1 cellular context compared by ENCODE assay signal in the genomic region with DNA sequence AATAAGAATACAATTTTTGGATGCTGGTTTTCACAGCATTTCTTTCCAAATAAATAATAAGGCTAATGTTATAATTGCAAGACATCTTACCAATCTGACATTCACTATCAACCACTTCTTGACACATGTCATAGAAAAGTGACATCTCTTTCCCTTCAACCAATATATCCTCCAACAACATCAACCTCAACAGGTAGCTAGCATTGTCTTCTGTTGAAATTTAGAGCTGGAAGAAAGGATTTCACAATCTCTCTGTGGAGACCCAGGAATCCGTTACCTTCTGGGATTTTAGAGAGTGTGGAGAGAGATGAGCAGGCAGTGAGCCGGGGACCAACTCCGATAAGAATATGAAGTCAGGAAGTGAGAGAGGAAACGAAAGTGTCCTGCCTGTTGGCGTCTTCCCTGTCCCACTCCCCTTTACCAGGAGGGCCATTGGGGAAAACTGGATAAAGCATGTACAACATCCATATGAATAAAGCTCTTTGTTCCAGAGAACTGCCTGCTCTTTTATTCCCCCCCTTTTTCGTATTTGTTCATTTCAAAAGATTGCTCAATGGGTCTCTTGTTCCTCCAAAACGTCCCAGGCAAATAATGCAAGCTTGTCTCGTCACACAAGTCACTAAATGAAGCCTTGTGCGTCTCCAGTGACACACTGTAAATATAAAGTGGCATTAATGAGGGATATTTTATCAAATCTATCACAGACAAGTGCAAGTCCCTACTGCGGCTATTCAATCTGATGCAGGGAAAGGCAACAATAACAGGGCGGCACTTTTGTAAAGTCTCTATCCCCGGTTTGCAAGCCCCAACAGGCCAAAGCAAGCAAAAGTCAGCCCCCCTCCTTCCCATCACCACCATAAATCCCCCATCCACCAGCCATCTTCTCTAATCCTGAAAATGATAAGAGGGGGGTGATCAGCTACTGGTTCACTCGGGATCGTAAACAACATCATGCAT.
TF ChIP-seq lines count a peak whose summit lies in the region.

No MANE protein-coding gene starts in this region.

TF ChIP-seq in HepG2, 621 proteins besides CTCF, POLR2A, EP300 and RAD21 (continued from another document and continues in another):
- TF ChIP-seq ZNF24 (IDR thresholded peaks at IDR 0.05) (no peak), BORCS8-MEF2B (CRISPR knock-in tag; IDR thresholded peaks at IDR 0.05) (no peak), ZNF281 (CRISPR knock-in tag; IDR thresholded peaks at IDR 0.05; ENCODE audit: borderline replicate concordance) (peak; percentile 18; the same call in 1 of the 2 replicates), IRF9 (CRISPR knock-in tag; IDR thresholded peaks at IDR 0.05; ENCODE audit: borderline replicate concordance) (no peak), ZNF615 (CRISPR knock-in tag; IDR thresholded peaks at IDR 0.05; ENCODE audit: borderline replicate concordance) (no peak), ZSCAN22 (CRISPR knock-in tag; IDR thresholded peaks at IDR 0.05) (no peak), MIXL1 (CRISPR knock-in tag; IDR thresholded peaks at IDR 0.05) (no peak), ZBTB44 (CRISPR knock-in tag; IDR thresholded peaks at IDR 0.05) (no peak), HNF1A (IDR thresholded peaks at IDR 0.05; ENCODE audit: low read depth) (no peak), HNF1A (CRISPR knock-in tag; IDR thresholded peaks at IDR 0.05; ENCODE audit: borderline replicate concordance) (no peak; the same call in 1 of the 2 replicates), STAG1 (CRISPR knock-in tag; IDR thresholded peaks at IDR 0.05) (no peak; the same call in 1 of the 2 replicates), ISL2 (CRISPR knock-in tag; IDR thresholded peaks at IDR 0.05) (0 out of 2 replicates have a peak, but pooled peaks have one; percentile 58), MXD1 (CRISPR knock-in tag; IDR thresholded peaks at IDR 0.05) (no peak), FOXK2 (IDR thresholded peaks at IDR 0.05) (no peak), ZNF234 (CRISPR knock-in tag; conservative IDR thresholded peaks at IDR 0.05) (no peak), ZNF782 (CRISPR knock-in tag; IDR thresholded peaks at IDR 0.05; ENCODE audit: borderline replicate concordance) (no peak), TFE3 (CRISPR knock-in tag; IDR thresholded peaks at IDR 0.05) (no peak), ZFP36 (IDR thresholded peaks at IDR 0.05; ENCODE audit: borderline replicate concordance, low read depth, low read length, partially characterized antibody) (no peak), ZNF383 (CRISPR knock-in tag; IDR thresholded peaks at IDR 0.05; ENCODE audit: borderline replicate concordance) (no peak), EHMT2 (IDR thresholded peaks at IDR 0.05; ENCODE audit: borderline replicate concordance, low read depth, low read length) (0 out of 2 replicates have a peak, but pooled peaks have one; percentile 43), ZNF337 (CRISPR knock-in tag; IDR thresholded peaks at IDR 0.05; ENCODE audit: borderline replicate concordance, low read depth) (no peak), ZFAT (CRISPR knock-in tag; conservative IDR thresholded peaks at IDR 0.05) (no peak)
- TF ChIP-seq, protein P1, sequence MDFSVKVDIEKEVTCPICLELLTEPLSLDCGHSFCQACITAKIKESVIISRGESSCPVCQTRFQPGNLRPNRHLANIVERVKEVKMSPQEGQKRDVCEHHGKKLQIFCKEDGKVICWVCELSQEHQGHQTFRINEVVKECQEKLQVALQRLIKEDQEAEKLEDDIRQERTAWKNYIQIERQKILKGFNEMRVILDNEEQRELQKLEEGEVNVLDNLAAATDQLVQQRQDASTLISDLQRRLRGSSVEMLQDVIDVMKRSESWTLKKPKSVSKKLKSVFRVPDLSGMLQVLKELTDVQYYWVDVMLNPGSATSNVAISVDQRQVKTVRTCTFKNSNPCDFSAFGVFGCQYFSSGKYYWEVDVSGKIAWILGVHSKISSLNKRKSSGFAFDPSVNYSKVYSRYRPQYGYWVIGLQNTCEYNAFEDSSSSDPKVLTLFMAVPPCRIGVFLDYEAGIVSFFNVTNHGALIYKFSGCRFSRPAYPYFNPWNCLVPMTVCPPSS (IDR thresholded peaks at IDR 0.05), result no peak
- TF ChIP-seq, protein P2, sequence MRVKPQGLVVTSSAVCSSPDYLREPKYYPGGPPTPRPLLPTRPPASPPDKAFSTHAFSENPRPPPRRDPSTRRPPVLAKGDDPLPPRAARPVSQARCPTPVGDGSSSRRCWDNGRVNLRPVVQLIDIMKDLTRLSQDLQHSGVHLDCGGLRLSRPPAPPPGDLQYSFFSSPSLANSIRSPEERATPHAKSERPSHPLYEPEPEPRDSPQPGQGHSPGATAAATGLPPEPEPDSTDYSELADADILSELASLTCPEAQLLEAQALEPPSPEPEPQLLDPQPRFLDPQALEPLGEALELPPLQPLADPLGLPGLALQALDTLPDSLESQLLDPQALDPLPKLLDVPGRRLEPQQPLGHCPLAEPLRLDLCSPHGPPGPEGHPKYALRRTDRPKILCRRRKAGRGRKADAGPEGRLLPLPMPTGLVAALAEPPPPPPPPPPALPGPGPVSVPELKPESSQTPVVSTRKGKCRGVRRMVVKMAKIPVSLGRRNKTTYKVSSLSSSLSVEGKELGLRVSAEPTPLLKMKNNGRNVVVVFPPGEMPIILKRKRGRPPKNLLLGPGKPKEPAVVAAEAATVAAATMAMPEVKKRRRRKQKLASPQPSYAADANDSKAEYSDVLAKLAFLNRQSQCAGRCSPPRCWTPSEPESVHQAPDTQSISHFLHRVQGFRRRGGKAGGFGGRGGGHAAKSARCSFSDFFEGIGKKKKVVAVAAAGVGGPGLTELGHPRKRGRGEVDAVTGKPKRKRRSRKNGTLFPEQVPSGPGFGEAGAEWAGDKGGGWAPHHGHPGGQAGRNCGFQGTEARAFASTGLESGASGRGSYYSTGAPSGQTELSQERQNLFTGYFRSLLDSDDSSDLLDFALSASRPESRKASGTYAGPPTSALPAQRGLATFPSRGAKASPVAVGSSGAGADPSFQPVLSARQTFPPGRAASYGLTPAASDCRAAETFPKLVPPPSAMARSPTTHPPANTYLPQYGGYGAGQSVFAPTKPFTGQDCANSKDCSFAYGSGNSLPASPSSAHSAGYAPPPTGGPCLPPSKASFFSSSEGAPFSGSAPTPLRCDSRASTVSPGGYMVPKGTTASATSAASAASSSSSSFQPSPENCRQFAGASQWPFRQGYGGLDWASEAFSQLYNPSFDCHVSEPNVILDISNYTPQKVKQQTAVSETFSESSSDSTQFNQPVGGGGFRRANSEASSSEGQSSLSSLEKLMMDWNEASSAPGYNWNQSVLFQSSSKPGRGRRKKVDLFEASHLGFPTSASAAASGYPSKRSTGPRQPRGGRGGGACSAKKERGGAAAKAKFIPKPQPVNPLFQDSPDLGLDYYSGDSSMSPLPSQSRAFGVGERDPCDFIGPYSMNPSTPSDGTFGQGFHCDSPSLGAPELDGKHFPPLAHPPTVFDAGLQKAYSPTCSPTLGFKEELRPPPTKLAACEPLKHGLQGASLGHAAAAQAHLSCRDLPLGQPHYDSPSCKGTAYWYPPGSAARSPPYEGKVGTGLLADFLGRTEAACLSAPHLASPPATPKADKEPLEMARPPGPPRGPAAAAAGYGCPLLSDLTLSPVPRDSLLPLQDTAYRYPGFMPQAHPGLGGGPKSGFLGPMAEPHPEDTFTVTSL (CRISPR knock-in tag; IDR thresholded peaks at IDR 0.05; ENCODE audit: borderline replicate concordance), result no peak
- TF ChIP-seq, protein P3, sequence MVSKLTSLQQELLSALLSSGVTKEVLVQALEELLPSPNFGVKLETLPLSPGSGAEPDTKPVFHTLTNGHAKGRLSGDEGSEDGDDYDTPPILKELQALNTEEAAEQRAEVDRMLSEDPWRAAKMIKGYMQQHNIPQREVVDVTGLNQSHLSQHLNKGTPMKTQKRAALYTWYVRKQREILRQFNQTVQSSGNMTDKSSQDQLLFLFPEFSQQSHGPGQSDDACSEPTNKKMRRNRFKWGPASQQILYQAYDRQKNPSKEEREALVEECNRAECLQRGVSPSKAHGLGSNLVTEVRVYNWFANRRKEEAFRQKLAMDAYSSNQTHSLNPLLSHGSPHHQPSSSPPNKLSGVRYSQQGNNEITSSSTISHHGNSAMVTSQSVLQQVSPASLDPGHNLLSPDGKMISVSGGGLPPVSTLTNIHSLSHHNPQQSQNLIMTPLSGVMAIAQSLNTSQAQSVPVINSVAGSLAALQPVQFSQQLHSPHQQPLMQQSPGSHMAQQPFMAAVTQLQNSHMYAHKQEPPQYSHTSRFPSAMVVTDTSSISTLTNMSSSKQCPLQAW (CRISPR knock-in tag; IDR thresholded peaks at IDR 0.05), result no peak
- TF ChIP-seq, protein P4, sequence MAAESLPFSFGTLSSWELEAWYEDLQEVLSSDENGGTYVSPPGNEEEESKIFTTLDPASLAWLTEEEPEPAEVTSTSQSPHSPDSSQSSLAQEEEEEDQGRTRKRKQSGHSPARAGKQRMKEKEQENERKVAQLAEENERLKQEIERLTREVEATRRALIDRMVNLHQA (CRISPR knock-in tag; IDR thresholded peaks at IDR 0.05), result 0 out of 2 replicates have a peak, but pooled peaks have one; percentile 42
